In the genomic region with DNA sequence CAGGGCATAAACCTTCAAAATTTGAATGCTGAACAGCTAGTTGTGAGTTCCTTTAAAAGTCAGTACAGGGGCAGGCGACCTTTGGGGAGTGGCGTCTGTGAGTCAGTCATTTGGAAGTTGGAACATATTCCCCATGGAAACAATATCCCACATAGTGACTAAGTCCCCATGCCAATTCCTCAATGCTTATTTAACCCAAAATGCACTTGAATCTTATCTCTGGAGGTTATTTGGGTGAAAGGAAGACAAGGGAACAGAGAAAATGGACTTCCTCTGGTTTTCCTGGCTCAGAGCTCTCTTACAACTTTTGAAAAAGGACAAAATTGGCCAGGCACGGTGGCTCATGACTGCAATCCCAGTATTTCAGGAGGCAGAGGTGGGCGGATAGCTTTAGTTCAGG, we compare ENCODE assay signal across 12 cellular contexts.
DNase-seq lines count a peak whose midpoint lies in the region; ATAC-seq and TF ChIP-seq lines count a peak whose summit lies in the region.
"Had no signal": no experiment of that assay in that cellular context is flagged by ENCODE, and none has a peak within 500 bp of the region (broad histone marks: within the 10 kb centered on the region; RNA-seq: fewer than 3 reads in every experiment).

No MANE protein-coding gene starts in this region.

- H4K91ac ChIP-seq in IMR-90 (ENCODE audit: insufficient read depth, low read depth, low read length) = no peak overlapping the region

- no peak overlapping the region for H2BK15ac ChIP-seq in IMR-90 (ENCODE audit: low read depth, low read length)

- H3K18ac ChIP-seq in IMR-90 (ENCODE audit: low read depth, low read length) = no peak overlapping the region

- H2BK5ac ChIP-seq in IMR-90 (ENCODE audit: low read depth, low read length, poor library complexity, severe bottlenecking) = no peak overlapping the region

- H4K5ac ChIP-seq in IMR-90 (ENCODE audit: low read depth, low read length) = no peak overlapping the region

- in situ Hi-C loops in IMR-90 (cut with MboI; ENCODE audit: low sequenced_read_pairs) = no loop called here

- H3K14ac ChIP-seq in IMR-90 (replicated peaks; ENCODE audit: low read depth, low read length) = no peak overlapping the region

- no peak overlapping the region for H3K56ac ChIP-seq in IMR-90 (ENCODE audit: extremely low read depth, insufficient read depth, low read length)

- no CpG with 5 or more reads among the region's 4 CpGs for WGBS in IMR-90 (ENCODE audit: extremely low coverage in 2 of 2, insufficient read length in 1 of 2), 2 experiments

- no peaks in the 10 kb centered on the region for H3K27me3 ChIP-seq in IMR-90 (ENCODE audit: control insufficient read depth, insufficient read depth, low read length)
- H3K27me3 ChIP-seq: pancreas had no signal

- TF ChIP-seq RAD21 in IMR-90 (IDR thresholded peaks at IDR 0.05; ENCODE audit: low read length) = no peak

- H2BK120ac ChIP-seq in IMR-90 (ENCODE audit: low read depth, low read length) = peak overlapping the region; percentile 28; the same call in 1 of the 2 replicates

- H3K4ac ChIP-seq in IMR-90 (ENCODE audit: low read depth, low read length) = no peak overlapping the region; the same call in 1 of the 2 replicates

- intact Hi-C loops in IMR-90 (cut with micrococcal nuclease) = no loop called here

- H3K79me1 ChIP-seq in IMR-90 (ENCODE audit: low read depth in 1 of 2, low read length in 2 of 2) = no peaks in the 10 kb centered on the region

- no peak overlapping the region for H2AFZ ChIP-seq in IMR-90 (replicated peaks; ENCODE audit: low read length, poor library complexity)

- H3K36me3 ChIP-seq in IMR-90 (ENCODE audit: control insufficient read depth, insufficient read depth, low read length) = no peaks in the 10 kb centered on the region
- H3K36me3 ChIP-seq: pancreas had no signal

- H3K9me3 ChIP-seq in IMR-90 (ENCODE audit: control insufficient read depth, insufficient read depth, low read length) = no peaks in the 10 kb centered on the region; the same call in 1 of the 2 replicates
- H3K9me3 ChIP-seq: pancreas had no signal

- H2AK9ac ChIP-seq in IMR-90 (replicated peaks; ENCODE audit: low read depth, low read length, poor library complexity) = no peak overlapping the region

- H3K4me3 ChIP-seq in IMR-90 (ENCODE audit: insufficient read depth, low read depth, low read length) = no peak overlapping the region
- H3K4me3 ChIP-seq: pancreas had no signal

- POLR2A ChIA-PET in IMR-90 (lab: Charles Lee; ENCODE audit: unreplicated experiment) = no interaction called here

- ATAC-seq in IMR-90 (ENCODE audit: low read depth) = 0 out of 2 replicates have a peak, but pooled peaks have one; percentile 24
- ATAC-seq: pancreas had no signal

- no peak overlapping the region for H3K27ac ChIP-seq in IMR-90 (ENCODE audit: insufficient read depth, low read length)
- H3K27ac ChIP-seq: pancreas had no signal

- H2BK20ac ChIP-seq in IMR-90 (ENCODE audit: low read depth, low read length) = no peak overlapping the region

- DNase-seq in AG08395 (ENCODE audit: low spot score) (peak; percentile 83), IMR-90 (peak; percentile 22), dedifferentiated amniotic fluid mesenchymal stem cell (ENCODE audit: extremely low spot score) (peak; percentile 34), kidney tubule cell (ENCODE audit: low spot score) (peak; percentile 87), NCI-H510A treated with DMSO at 0.1 percent for 48 hours (lab: John Stamatoyannopoulos, UW) (no peak), islet precursor cell (no peak), pons (ENCODE audit: low spot score) (no peak)
- DNase-seq in stimulated activated naive CD4-positive, alpha-beta T cell treated with Interleukin-2 at 50 U/mL for 16 hours (lab: John Stamatoyannopoulos, UW) = no peak
- DNase-seq: AML-193, amygdala, NCI-H2081, pancreas had no signal

- TF ChIP-seq CTCF in IMR-90 (conservative IDR thresholded peaks at IDR 0.05; ENCODE audit: low read depth, low read length) = no peak

- no peaks in the 10 kb centered on the region; the same call in 1 of the 2 replicates for H3K9me1 ChIP-seq in IMR-90 (ENCODE audit: insufficient read depth, low read length)

- dilution Hi-C loops in IMR-90 (cut with HindIII; ENCODE audit: low sequenced_read_pairs, unreplicated experiment) = no loop called here

- TF ChIP-seq POLR2A in IMR-90 (IDR thresholded peaks at IDR 0.05; ENCODE audit: low read depth, low read length) = no peak

- no peak overlapping the region for H4K8ac ChIP-seq in IMR-90 (ENCODE audit: low read depth in 2 of 2, low read length in 2 of 2)

- CTCF ChIA-PET in IMR-90 (lab: Yijun Ruan, JAX) = no interaction called here

- BruUV-seq in IMR-90 (replicated peaks; lab: Mats Ljungman, UMichigan) = no TSS peak

- H3K4me2 ChIP-seq in IMR-90 (ENCODE audit: low read depth, low read length) = no peak overlapping the region

- H3K4me1 ChIP-seq in IMR-90 (ENCODE audit: control insufficient read depth, insufficient read depth, low read length) = no peaks in the 10 kb centered on the region; the same call in 1 of the 2 replicates
- H3K4me1 ChIP-seq: pancreas had no signal

- no peak overlapping the region for H3K9ac ChIP-seq in IMR-90 (ENCODE audit: low read depth, low read length)

- no peaks in the 10 kb centered on the region for H4K20me1 ChIP-seq in IMR-90 (ENCODE audit: insufficient read depth, low read length)

- H3K23ac ChIP-seq in IMR-90 (ENCODE audit: low read depth, low read length) = no peak overlapping the region

- H2AK5ac ChIP-seq in IMR-90 (ENCODE audit: low read depth, low read length) = no peak overlapping the region

TF ChIP-seq in IMR-90, 13 proteins besides CTCF, POLR2A, EP300 and RAD21:
- TF ChIP-seq BHLHE40 (IDR thresholded peaks at IDR 0.05; ENCODE audit: low read depth, low read length) = no peak
- TF ChIP-seq SMC3 (IDR thresholded peaks at IDR 0.05; ENCODE audit: low read depth, low read length) = no peak
- TF ChIP-seq CEBPB (IDR thresholded peaks at IDR 0.05; ENCODE audit: low read depth, low read length) = no peak
- no peak for TF ChIP-seq MXI1 (IDR thresholded peaks at IDR 0.05; ENCODE audit: borderline replicate concordance, low read depth, low read length)
- TF ChIP-seq, protein P1, sequence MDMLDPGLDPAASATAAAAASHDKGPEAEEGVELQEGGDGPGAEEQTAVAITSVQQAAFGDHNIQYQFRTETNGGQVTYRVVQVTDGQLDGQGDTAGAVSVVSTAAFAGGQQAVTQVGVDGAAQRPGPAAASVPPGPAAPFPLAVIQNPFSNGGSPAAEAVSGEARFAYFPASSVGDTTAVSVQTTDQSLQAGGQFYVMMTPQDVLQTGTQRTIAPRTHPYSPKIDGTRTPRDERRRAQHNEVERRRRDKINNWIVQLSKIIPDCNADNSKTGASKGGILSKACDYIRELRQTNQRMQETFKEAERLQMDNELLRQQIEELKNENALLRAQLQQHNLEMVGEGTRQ (IDR thresholded peaks at IDR 0.05; ENCODE audit: low read depth, low read length) = no peak
- no peak for TF ChIP-seq RCOR1 (IDR thresholded peaks at IDR 0.05; ENCODE audit: insufficient replicate concordance, low read length)
- no peak for TF ChIP-seq FOS (IDR thresholded peaks at IDR 0.05; ENCODE audit: low read depth, low read length)
- no peak for TF ChIP-seq CHD1 (IDR thresholded peaks at IDR 0.05; ENCODE audit: low read depth, low read length)
- TF ChIP-seq MAFK (IDR thresholded peaks at IDR 0.05; ENCODE audit: low read depth, low read length) = no peak
- no peak for TF ChIP-seq MAZ (IDR thresholded peaks at IDR 0.05; ENCODE audit: borderline replicate concordance, low read depth, low read length)
- no peak for TF ChIP-seq RFX5 (IDR thresholded peaks at IDR 0.05; ENCODE audit: low read depth, low read length)
- TF ChIP-seq NFE2L2 (IDR thresholded peaks at IDR 0.05; ENCODE audit: low read depth, low read length) = no peak
- TF ChIP-seq, protein P2, sequence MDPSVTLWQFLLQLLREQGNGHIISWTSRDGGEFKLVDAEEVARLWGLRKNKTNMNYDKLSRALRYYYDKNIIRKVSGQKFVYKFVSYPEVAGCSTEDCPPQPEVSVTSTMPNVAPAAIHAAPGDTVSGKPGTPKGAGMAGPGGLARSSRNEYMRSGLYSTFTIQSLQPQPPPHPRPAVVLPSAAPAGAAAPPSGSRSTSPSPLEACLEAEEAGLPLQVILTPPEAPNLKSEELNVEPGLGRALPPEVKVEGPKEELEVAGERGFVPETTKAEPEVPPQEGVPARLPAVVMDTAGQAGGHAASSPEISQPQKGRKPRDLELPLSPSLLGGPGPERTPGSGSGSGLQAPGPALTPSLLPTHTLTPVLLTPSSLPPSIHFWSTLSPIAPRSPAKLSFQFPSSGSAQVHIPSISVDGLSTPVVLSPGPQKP (IDR thresholded peaks at IDR 0.05; ENCODE audit: borderline replicate concordance, low read depth, low read length) = no peak

Comparison
In these comparisons a context has a peak if more than half of its experiments do, and no peak if none do; other contexts are left out.
1. DNase-seq: peak in AG08395 (single experiment), IMR-90 (single experiment), dedifferentiated amniotic fluid mesenchymal stem cell (single experiment) and kidney tubule cell (single experiment); none in NCI-H510A treated with DMSO at 0.1 percent for 48 hours (single experiment), islet precursor cell (single experiment), pons (single experiment) and stimulated activated naive CD4-positive, alpha-beta T cell treated with Interleukin-2 at 50 U/mL for 16 hours (single experiment).